ENCODE assay signal across 1 cellular context in genomic region chr20:1265916-1266166, GRCh38.
TF ChIP-seq lines count a peak whose summit lies in the region.

No MANE protein-coding gene starts in this region.

TF ChIP-seq in HCT116, 20 proteins besides CTCF, POLR2A, EP300 and RAD21 (continued from another document):
- TF ChIP-seq JUND (IDR thresholded peaks at IDR 0.05) (no peak), ZNF274 (IDR thresholded peaks at IDR 0.05; ENCODE audit: low read depth, low read length) (no peak)
